8 cellular contexts compared by ENCODE assay signal in the genomic region with DNA sequence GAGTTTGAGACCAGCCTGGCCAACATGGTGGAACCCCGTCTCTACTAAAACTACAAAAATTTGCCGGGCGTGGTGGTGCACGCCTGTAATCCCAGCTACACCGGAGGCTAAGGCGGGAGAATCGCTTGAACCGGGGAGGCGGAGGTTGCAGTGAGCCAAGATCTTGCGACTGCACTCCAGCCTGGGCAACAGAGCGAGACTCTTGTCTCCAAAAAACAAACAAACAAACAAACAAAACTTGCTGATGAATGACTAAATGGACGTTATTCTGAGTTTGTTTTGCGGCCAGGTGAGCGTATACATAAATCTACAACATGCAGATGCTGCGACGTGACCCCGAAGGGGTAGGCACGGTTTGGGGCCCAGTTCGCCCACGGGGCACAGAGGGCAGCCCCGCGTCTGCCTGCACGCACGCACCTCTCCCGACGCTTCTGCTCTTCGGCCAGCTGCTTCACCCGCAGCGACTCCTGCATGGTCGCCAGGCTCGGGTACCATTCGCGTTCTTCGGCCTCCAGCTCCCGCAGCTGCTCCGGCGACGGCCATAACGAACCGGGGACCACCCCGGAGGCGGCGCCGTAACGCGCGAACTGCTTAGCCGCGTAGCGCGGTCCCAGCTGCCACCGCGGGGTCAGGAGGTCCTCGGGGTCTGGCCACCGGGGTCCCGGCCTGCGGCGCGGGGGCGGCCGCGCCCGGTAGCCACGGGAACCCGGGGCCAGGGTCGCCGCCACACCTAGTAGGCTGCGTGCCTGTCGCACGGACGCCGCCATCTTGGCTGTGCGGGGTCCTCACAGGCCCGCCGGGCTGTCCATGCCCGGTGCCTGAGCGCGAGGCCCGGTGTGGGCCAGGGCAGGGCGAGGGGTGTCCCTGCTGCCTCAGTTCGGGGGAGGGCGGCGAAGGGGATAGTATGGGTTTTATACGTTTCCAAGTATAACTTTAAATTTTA. TPM values are rescaled to one million over a fixed set of nuclear protein-coding genes. Genes with fewer than 3 reads are reported as not detected.
DNase-seq lines count a peak whose midpoint lies in the region; ATAC-seq, FAIRE-seq and TF ChIP-seq lines count a peak whose summit lies in the region.

A gene (minus strand): TSS at position 778 of the 943 bp plus-strand sequence. CDS start 11 bp downstream, at position 767.

- H4K5ac ChIP-seq in H1 (ENCODE audit: insufficient read length, low read depth, low read length), result peak within 1 kb of the TSS; percentile 41

- no peak within 1 kb of the TSS for H3K23ac ChIP-seq in H1 (ENCODE audit: insufficient read length)
- H3K23ac ChIP-seq in mesenchymal stem cell (ENCODE audit: low read length in 2 of 2), result peak within 1 kb of the TSS in 1 of 2 experiments; percentile 63

- H3K4me2 ChIP-seq in H1 (ENCODE audit: insufficient read depth in 1 of 2, low read depth in 2 of 2, low read length in 2 of 2), result peak within 1 kb of the TSS; percentile 67 to 81
- peak within 1 kb of the TSS; percentile 35 for H3K4me2 ChIP-seq in mesenchymal stem cell (ENCODE audit: low read length, poor library complexity, severe bottlenecking)

- H3K4me3 ChIP-seq in H1 (ENCODE audit: extremely low read depth in 1 of 4, insufficient read depth in 2 of 4, low read depth in 3 of 4, low read length in 4 of 4) (peak within 1 kb of the TSS; percentile 82 to 91 (median 88)), mesenchymal stem cell (ENCODE audit: insufficient read depth in 1 of 2, low read depth in 1 of 2, low read length in 2 of 2) (peak within 1 kb of the TSS; percentile 92 to 93)

- H3K14ac ChIP-seq in H1 (ENCODE audit: insufficient read length) (no peak within 1 kb of the TSS), mesenchymal stem cell (ENCODE audit: low read length in 2 of 2) (peak within 1 kb of the TSS; percentile 87 to 96)

- peaks cover 0 to 9% of the 10 kb centered on the region in 2 experiments for H4K20me1 ChIP-seq in H1 (replicated peaks in 1 of 2; ENCODE audit: control insufficient read depth in 1 of 2, insufficient read depth in 2 of 2, low read length in 2 of 2)

- H2BK12ac ChIP-seq in H1 (ENCODE audit: low read depth, low read length), result no peak within 1 kb of the TSS
- no peak within 1 kb of the TSS for H2BK12ac ChIP-seq in mesenchymal stem cell (ENCODE audit: low read length in 2 of 2)

- POLR2A ChIA-PET in H1 (lab: Charles Lee; ENCODE audit: partially characterized antibody), result interaction anchor here (0.8 to 8.1 kb wide), 16 partner anchors 6 to 162 kb away, joined by 3 to 71 read pairs (median 4); a partner anchor contains a TSS

- TF ChIP-seq RAD21 in H1 (IDR thresholded peaks at IDR 0.05 in 1 of 2, conservative IDR thresholded peaks at IDR 0.05 in 1 of 2; ENCODE audit: low read depth in 2 of 2, low read length in 2 of 2), result no peak

- H2BK15ac ChIP-seq in H1 (ENCODE audit: low read length) (no peak within 1 kb of the TSS), mesenchymal stem cell (ENCODE audit: low read depth, poor library complexity, severe bottlenecking) (peak within 1 kb of the TSS; percentile 84)

- H3K18ac ChIP-seq in H1 (ENCODE audit: extremely low read depth, low read length) (peak within 1 kb of the TSS; percentile 65; the same call in 1 of the 2 replicates), mesenchymal stem cell (ENCODE audit: low read depth in 1 of 2, low read length in 2 of 2) (peak within 1 kb of the TSS; percentile 91 to 94)

- H2AK5ac ChIP-seq in H1 (ENCODE audit: low read depth, low read length) (no peak within 1 kb of the TSS; the same call in 1 of the 2 replicates), mesenchymal stem cell (ENCODE audit: low read length, severe bottlenecking) (peak within 1 kb of the TSS; percentile 49)

- H3K9ac ChIP-seq in H1 (replicated peaks in 1 of 4; ENCODE audit: extremely low read depth in 1 of 4, low read depth in 3 of 4, low read length in 3 of 4), result peak within 1 kb of the TSS; percentile 75 to 97 (median 94)
- peak within 1 kb of the TSS; percentile 91 for H3K9ac ChIP-seq in mesenchymal stem cell (ENCODE audit: low read length)

- TF ChIP-seq EP300 in H1 (IDR thresholded peaks at IDR 0.05; ENCODE audit: borderline replicate concordance in 1 of 2, low read depth in 2 of 2, low read length in 2 of 2), result no peak

- peaks cover 4 to 27% of the 10 kb centered on the region in 2 experiments; a peak in 3 of 4 replicates for H3K79me2 ChIP-seq in H1 (ENCODE audit: control insufficient read depth in 1 of 2, insufficient read depth in 2 of 2, low read length in 2 of 2)

- H2BK5ac ChIP-seq in H1 (ENCODE audit: low read depth, low read length) (peak within 1 kb of the TSS; percentile 88), mesenchymal stem cell (ENCODE audit: low read depth, low read length, poor library complexity, severe bottlenecking) (peak within 1 kb of the TSS; percentile 90)

- H2BK120ac ChIP-seq in H1 (replicated peaks; ENCODE audit: low read depth, low read length) (no peak within 1 kb of the TSS), mesenchymal stem cell (ENCODE audit: low read depth, low read length) (peak within 1 kb of the TSS; percentile 90)

- H3K36me3 ChIP-seq in H1 (ENCODE audit: control insufficient read depth in 2 of 4, insufficient read depth in 4 of 4, low read length in 3 of 4) (peaks cover 0 to 25% (median 4%) of the 10 kb centered on the region in 4 experiments; a peak in 4 of 8 replicates), mesenchymal stem cell (ENCODE audit: control insufficient read depth in 1 of 2, insufficient read depth in 2 of 2, low read depth in 1 of 2, low read length in 2 of 2) (peaks cover 28 to 32% of the 10 kb centered on the region in 2 experiments)

- no peak for FAIRE-seq in H1 (lab: Jason Lieb, UNC)

- H4K8ac ChIP-seq in H1 (ENCODE audit: extremely low read depth, insufficient read depth, low read length) (peak within 1 kb of the TSS; percentile 98; the same call in 1 of the 2 replicates), mesenchymal stem cell (ENCODE audit: low read length) (peak within 1 kb of the TSS; percentile 81)

- H3K27me3 ChIP-seq in H1 (replicated peaks in 1 of 4; ENCODE audit: control insufficient read depth in 3 of 4, extremely low read depth in 1 of 4, insufficient read depth in 3 of 4, low read length in 3 of 4) (no peaks in the 10 kb centered on the region), mesenchymal stem cell (ENCODE audit: control insufficient read depth in 1 of 2, insufficient read depth in 1 of 2, low read length in 2 of 2) (no peaks in the 10 kb centered on the region)

- H2AFZ ChIP-seq in H1 (ENCODE audit: low read length), result peak within 1 kb of the TSS; percentile 61; the same call in 1 of the 2 replicates
- peak within 1 kb of the TSS; percentile 87 for H2AFZ ChIP-seq in mesenchymal stem cell (ENCODE audit: low read depth, low read length)

- no peak within 1 kb of the TSS for H2BK20ac ChIP-seq in H1 (ENCODE audit: low read length)

- H3K9me3 ChIP-seq in H1 (ENCODE audit: insufficient read depth in 2 of 2, low read depth in 1 of 2, low read length in 1 of 2), result no peaks in the 10 kb centered on the region; a peak in 1 of 4 replicates
- no peaks in the 10 kb centered on the region for H3K9me3 ChIP-seq in mesenchymal stem cell (ENCODE audit: control insufficient read depth, low read length)

- H4K91ac ChIP-seq in H1 (replicated peaks; ENCODE audit: insufficient read length, low read length), result peak within 1 kb of the TSS; percentile 68
- H4K91ac ChIP-seq in mesenchymal stem cell (ENCODE audit: low read length), result peak within 1 kb of the TSS; percentile 65

- H3K27ac ChIP-seq in H1 (ENCODE audit: low read depth, low read length) (peak within 1 kb of the TSS; percentile 94), mesenchymal stem cell (ENCODE audit: low read length, poor library complexity, severe bottlenecking) (peak within 1 kb of the TSS; percentile 11)

- DNase-seq in NCI-H1436 (lab: John Stamatoyannopoulos, UW), result peak; percentile 66
- no peak for DNase-seq in NCI-H1436 treated with DMSO at 0.1 percent for 48 hours (lab: John Stamatoyannopoulos, UW)
- peak; percentile 61 to 77 for DNase-seq in NOMO-1 (lab: John Stamatoyannopoulos, UW; ENCODE audit: unreplicated experiment in 2 of 2)
- peak; percentile 55 to 70 for DNase-seq in activated CD8-positive, alpha-beta memory T cell treated with anti-CD3 and anti-CD28 coated beads for 4 hours (ENCODE audit: low read depth in 2 of 2)
- peak; percentile 38 to 89 for DNase-seq in H1 (ENCODE audit: low read depth in 1 of 2, low spot score in 2 of 2)
- peak; percentile 70 for DNase-seq in mesenchymal stem cell
- peak; percentile 62 for DNase-seq in stimulated activated CD8-positive, alpha-beta memory T cell treated with anti-CD3 and anti-CD28 coated beads, Interleukin-12 subunit alpha, Interleukin-12 subunit beta, amount 100 ng/mL, for 24 hours (ENCODE audit: extremely low read depth)

- no peak for TF ChIP-seq CTCF in H1 (IDR thresholded peaks at IDR 0.05; ENCODE audit: control extremely low read depth in 1 of 3, insufficient read depth in 1 of 3, low read depth in 1 of 3, low read length in 3 of 3)

- H3K4me1 ChIP-seq in H1 (replicated peaks in 1 of 4; ENCODE audit: control insufficient read depth in 3 of 4, insufficient read depth in 4 of 4, low read length in 3 of 4) (peaks cover 0 to 4% (median 2%) of the 10 kb centered on the region in 4 experiments; a peak in 3 of 7 replicates), mesenchymal stem cell (ENCODE audit: control insufficient read depth, insufficient read depth, low read depth, low read length) (peaks cover 15% of the 10 kb centered on the region)

- CTCF ChIA-PET in H1 (lab: Charles Lee; ENCODE audit: partially characterized antibody), result interaction anchor here (0.6 to 6.7 kb wide), 2 partner anchors 10 to 765 kb away, joined by 3 to 62 read pairs; no protein-coding TSS in a partner anchor

- H3K79me1 ChIP-seq in H1 (ENCODE audit: low read depth, low read length), result peaks cover 4% of the 10 kb centered on the region; the same call in 1 of the 2 replicates
- peaks cover 3% of the 10 kb centered on the region for H3K79me1 ChIP-seq in mesenchymal stem cell (replicated peaks; ENCODE audit: low read length, poor library complexity, severe bottlenecking)

- peaks cover 6% of the 10 kb centered on the region for H3K23me2 ChIP-seq in H1 (ENCODE audit: low read depth, low read length)

- peak; percentile 96 to 97 for TF ChIP-seq POLR2A in H1 (IDR thresholded peaks at IDR 0.05; ENCODE audit: control extremely low read depth in 1 of 2, low read depth in 2 of 2, low read length in 2 of 2)

- ATAC-seq in HG03196 (IDR thresholded peaks at IDR 0.05; ENCODE audit: unreplicated experiment), result peak; percentile 74

- whole genome bisulfite sequencing in H1 (ENCODE audit: extremely low coverage in 1 of 2, insufficient coverage in 1 of 2, insufficient read length in 1 of 2, insufficient replicate concordance in 2 of 2, low coverage in 1 of 2, low lambda C conversion rate in 2 of 2, missing lambda C conversion rate in 1 of 2), 2 experiments, result 6% methylated on average over 62 of the region's 84 CpGs; no CpG with 5 or more reads in 1 of the 2 experiments
- WGBS in mesenchymal stem cell, result 6% methylated on average over 69 of the region's 84 CpGs

- H3K56ac ChIP-seq in H1 (replicated peaks; ENCODE audit: insufficient read length, low read depth, low read length), result peak within 1 kb of the TSS; percentile 54

- H3K4ac ChIP-seq in H1 (replicated peaks; ENCODE audit: insufficient read length, low read depth, low read length) (no peak within 1 kb of the TSS), mesenchymal stem cell (ENCODE audit: low read depth in 1 of 2, low read length in 2 of 2) (peak within 1 kb of the TSS; percentile 49 to 90)

RNA-seq across cellular contexts. Expression of the gene that starts here (rescaled TPM):
- total RNA-seq in H1 (2021; fragmentation: NEBNext Ultra II Directional; extraction: Animal tissue kit (Norgen Biotek cat#: 25700)), result 42.2 and 45.5 TPM in 2 replicates
- 42.6 and 58.5 TPM in 2 replicates for polyA plus RNA-seq in H1 (2011; rRNA removed)
- 69.9 TPM for polyA plus RNA-seq in H1 (2011; cell fraction: cytosol; rRNA removed)
- 48.3 TPM for polyA plus RNA-seq in H1 (2011; cell fraction: nucleus; rRNA removed)
- polyA plus RNA-seq in H1 (2012, experiment 1 of 2), result 29.8 to 63.8 TPM (median 59.7 TPM) in 4 replicates
- polyA plus RNA-seq in H1 (2012, experiment 2 of 2), result 33.7 TPM
- 51.0 TPM for polyA plus RNA-seq in H1 (2013, experiment 1 of 2)
- 51.7 TPM for polyA plus RNA-seq in H1 (2013, experiment 2 of 2)
- 3.9 and 4.2 TPM in 2 replicates for polyA minus RNA-seq in H1 (2011; rRNA and poly(A)+ RNA removed)
- 18.5 TPM for polyA minus RNA-seq in H1 (2011; cell fraction: cytosol; rRNA and poly(A)+ RNA removed)
- polyA minus RNA-seq in H1 (2011; cell fraction: nucleus; rRNA and poly(A)+ RNA removed), result 9.9 TPM
- 47.1 TPM for polyA plus RNA-seq in mesenchymal stem cell (2013, experiment 1 of 2)
- polyA plus RNA-seq in mesenchymal stem cell (2013, experiment 2 of 2), result 47.3 TPM
